Comparison of ENCODE assay signal across 24 cellular contexts in genomic region chr4:166290426-166290825, GRCh38.
"Had no signal": no experiment of that assay in that cellular context is flagged by ENCODE, and none has a peak within 500 bp of the region (broad histone marks: within the 10 kb centered on the region; RNA-seq: fewer than 3 reads in every experiment).

No MANE protein-coding gene starts in this region.

- H3K4me2 ChIP-seq: hepatocyte had no signal

- H3K36me3 ChIP-seq: gastrocnemius medialis, heart left ventricle, sigmoid colon, stomach, thyroid gland had no signal

- H3K4me1 ChIP-seq: gastrocnemius medialis, heart left ventricle, psoas muscle, sigmoid colon, stomach, thyroid gland had no signal

- H3K27me3 Mint-ChIP-seq: effector memory CD8-positive, alpha-beta T cell; naive thymus-derived CD8-positive, alpha-beta T cell had no signal

- H3K4me3 Mint-ChIP-seq: effector memory CD8-positive, alpha-beta T cell; naive thymus-derived CD8-positive, alpha-beta T cell; nephron progenitor cell; stimulated activated effector memory CD8-positive, alpha-beta T cell treated with anti-CD3 and anti-CD28 coated beads, Interleukin-12 subunit alpha, Interleukin-12 subunit beta, amount 100 ng/mL, for 72 hours had no signal

- DNase-seq: cortex of kidney; effector memory CD8-positive, alpha-beta T cell; foreskin fibroblast; gastrocnemius medialis; heart left ventricle; kidney; mesendoderm; midbrain; naive thymus-derived CD8-positive, alpha-beta T cell; nephron progenitor cell; nucleus accumbens; posterior cingulate gyrus; psoas muscle; right cardiac atrium; sigmoid colon; stimulated activated CD4-positive, alpha-beta T cell treated with anti-CD3 and anti-CD28 coated beads, Interleukin-2, amount 100 ng/mL, for 24 hours; stimulated activated CD4-positive, alpha-beta T cell treated with anti-CD3 and anti-CD28 coated beads, Interleukin-4, amount 100 ng/mL, for 24 hours; stimulated activated naive CD4-positive, alpha-beta T cell treated with Interleukin-2 at 50 U/mL for 16 hours; stomach; thyroid gland; trophoblast cell had no signal

- H3K27ac Mint-ChIP-seq: effector memory CD8-positive, alpha-beta T cell; naive thymus-derived CD8-positive, alpha-beta T cell; nephron progenitor cell; stimulated activated effector memory CD8-positive, alpha-beta T cell treated with anti-CD3 and anti-CD28 coated beads, Interleukin-12 subunit alpha, Interleukin-12 subunit beta, amount 100 ng/mL, for 72 hours had no signal

- H3K9me3 Mint-ChIP-seq: nephron progenitor cell had no signal

- H3K4me1 Mint-ChIP-seq: naive thymus-derived CD8-positive, alpha-beta T cell; nephron progenitor cell; stimulated activated effector memory CD8-positive, alpha-beta T cell treated with anti-CD3 and anti-CD28 coated beads, Interleukin-12 subunit alpha, Interleukin-12 subunit beta, amount 100 ng/mL, for 72 hours had no signal

- H3K4me3 ChIP-seq: gastrocnemius medialis, heart left ventricle, hepatocyte, psoas muscle, sigmoid colon, stomach, thyroid gland had no signal

- H3K27ac ChIP-seq: gastrocnemius medialis, heart left ventricle, hepatocyte, psoas muscle, sigmoid colon, stomach, thyroid gland had no signal

- H3K9me3 ChIP-seq: gastrocnemius medialis, heart left ventricle, psoas muscle, sigmoid colon, stomach, thyroid gland had no signal

- H3K36me3 Mint-ChIP-seq: naive thymus-derived CD8-positive, alpha-beta T cell; stimulated activated effector memory CD8-positive, alpha-beta T cell treated with anti-CD3 and anti-CD28 coated beads, Interleukin-12 subunit alpha, Interleukin-12 subunit beta, amount 100 ng/mL, for 72 hours had no signal

- H2AFZ ChIP-seq: hepatocyte had no signal

- H3K79me2 ChIP-seq: hepatocyte had no signal

- ATAC-seq: effector memory CD8-positive, alpha-beta T cell; gastrocnemius medialis; heart left ventricle; left lobe of liver; naive thymus-derived CD8-positive, alpha-beta T cell; psoas muscle; right cardiac atrium; stimulated activated effector memory CD8-positive, alpha-beta T cell treated with anti-CD3 and anti-CD28 coated beads, Interleukin-12 subunit alpha, Interleukin-12 subunit beta, amount 100 ng/mL, for 72 hours had no signal

- H3K27me3 ChIP-seq: gastrocnemius medialis, heart left ventricle, hepatocyte, sigmoid colon, stomach, thyroid gland had no signal
